Comparison of ENCODE assay signal across 22 cellular contexts in the genomic region with DNA sequence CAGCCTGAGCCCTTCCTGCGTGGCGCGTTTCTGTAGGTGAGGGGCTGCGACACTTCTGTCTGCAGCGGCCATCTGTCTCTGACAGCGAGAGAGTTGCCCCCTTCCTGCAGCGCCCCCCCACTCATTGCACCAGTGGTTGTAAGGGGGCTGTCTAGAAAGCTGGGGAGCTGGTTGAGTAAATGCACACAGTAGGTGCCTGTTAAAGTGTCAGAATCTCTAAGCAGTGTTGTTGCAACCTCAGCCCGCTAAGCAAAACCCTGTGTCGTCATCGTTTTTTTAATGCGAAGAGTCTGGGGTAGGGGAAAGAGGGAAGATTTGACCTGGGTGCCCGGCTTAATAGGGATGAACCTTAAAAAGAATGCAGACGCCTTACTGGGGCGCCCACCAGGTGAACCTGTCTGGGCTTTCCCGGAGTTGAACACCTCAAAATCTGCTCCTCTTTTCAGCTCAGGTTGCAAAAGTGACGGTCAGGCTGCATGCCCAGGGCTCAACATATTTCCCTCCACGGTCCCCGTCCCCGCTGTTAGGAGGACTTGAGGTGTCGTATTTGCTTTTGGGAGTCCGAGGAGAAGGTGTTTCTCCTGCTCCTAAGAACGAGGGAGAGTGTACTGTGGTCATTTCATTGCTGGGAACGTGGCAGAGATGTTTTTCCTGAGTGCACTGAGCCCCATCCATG. TPM values are rescaled to one million over a fixed set of nuclear protein-coding genes. Genes with fewer than 3 reads are reported as not detected.
DNase-seq lines count a peak whose midpoint lies in the region; TF ChIP-seq lines count a peak whose summit lies in the region.
"Had no signal": no experiment of that assay in that cellular context is flagged by ENCODE, and none has a peak within 500 bp of the region (broad histone marks: within the 10 kb centered on the region; RNA-seq: fewer than 3 reads in every experiment).

No MANE protein-coding gene starts in this region.

- H3K27me3 Mint-ChIP-seq in H9 (ENCODE audit: low read depth) (peaks cover 84% of the 10 kb centered on the region), brain (peaks cover 74% of the 10 kb centered on the region)

- H3K14ac ChIP-seq in H9 (ENCODE audit: insufficient read depth, low read length): no peak overlapping the region

- H3K18ac ChIP-seq in H9 (ENCODE audit: insufficient read length, low read depth, low read length): no peak overlapping the region

- no peak overlapping the region for H3T11ph ChIP-seq in H9 (ENCODE audit: low read length)

- no peak overlapping the region for H3K4ac ChIP-seq in H9 (ENCODE audit: low read depth, low read length)

- no peak overlapping the region for H2AK5ac ChIP-seq in H9 (ENCODE audit: insufficient read length, low read length)

- peak overlapping the region; percentile 58 to 82 for H3K4me3 Mint-ChIP-seq in H9
- H3K4me3 Mint-ChIP-seq in brain: peak overlapping the region; percentile 63 to 92 (median 86)
- H3K4me3 Mint-ChIP-seq: HFFc6; stimulated activated naive CD8-positive, alpha-beta T cell treated with anti-CD3 and anti-CD28 coated beads, Interleukin-15, Interleukin-2, amounts not matched to agents 100 ng/mL and 50 ng/mL, for 24 hours; T-helper 2 cell treated with Interferon-gamma antibody and Interleukin-4, amounts not matched to agents 5 μg/mL and 100 μg/mL, for 36 hours had no signal

- no peak overlapping the region for H2BK120ac ChIP-seq in H9 (ENCODE audit: low read depth, low read length, poor library complexity, severe bottlenecking)

- peaks cover 0 to 4% (median 0%) of the 10 kb centered on the region in 3 experiments; a peak in 3 of 7 replicates for H3K36me3 Mint-ChIP-seq in H9 (ENCODE audit: insufficient read depth in 1 of 3, low read depth in 3 of 3)
- peaks cover 14% of the 10 kb centered on the region for H3K36me3 Mint-ChIP-seq in brain

- DNase-seq in H9: no peak
- DNase-seq in osteoblast (ENCODE audit: insufficient read length, low spot score, missing footprints): peak; percentile 66
- DNase-seq in Ammon's horn (ENCODE audit: low spot score): no peak
- no peak for DNase-seq in uterus
- no peak for DNase-seq in DMS53 treated with DMSO at 0.1 percent for 48 hours (lab: John Stamatoyannopoulos, UW; ENCODE audit: unreplicated experiment)
- DNase-seq: activated CD4-positive, alpha-beta T cell treated with anti-CD3 and anti-CD28 coated beads for 4 hours; activated gamma-delta T cell; activated T-cell treated with anti-CD3 and anti-CD28 coated beads for 4 hours; HFFc6; kidney glomerular epithelial cell; NCI-H1092; NCI-H187; nucleus accumbens; SHP77; tibial artery had no signal

- no peaks in the 10 kb centered on the region for H3K9me3 ChIP-seq in H9 (ENCODE audit: control insufficient read depth, low read depth, low read length)
- H3K9me3 ChIP-seq in iPS-18c (ENCODE audit: control insufficient read depth, insufficient read depth, low read length): peaks cover 2% of the 10 kb centered on the region
- H3K9me3 ChIP-seq in osteoblast (ENCODE audit: low read depth, low read length): no peaks in the 10 kb centered on the region
- H3K9me3 ChIP-seq in uterus: no peaks in the 10 kb centered on the region
- H3K9me3 ChIP-seq: tibial artery had no signal

- H3K4me3 ChIP-seq in iPS-18c (ENCODE audit: insufficient read depth, low read depth, low read length) (peak overlapping the region; percentile 58), osteoblast (ENCODE audit: insufficient read depth, low read length) (no peak overlapping the region), uterus (peak overlapping the region in 1 of 2 donors; percentile 14)
- H3K4me3 ChIP-seq: BLaER1 treated with 17β-estradiol and CSF1 and Interleukin-3, amounts not matched to agents 10 nM and 100 nM; tibial artery had no signal

- no peaks in the 10 kb centered on the region for H3K36me3 ChIP-seq in osteoblast (ENCODE audit: insufficient read depth, low read length)
- H3K36me3 ChIP-seq in uterus: no peaks in the 10 kb centered on the region
- H3K36me3 ChIP-seq: BLaER1 treated with 17β-estradiol and CSF1 and Interleukin-3, amounts not matched to agents 10 nM and 100 nM; tibial artery had no signal

- H3K27me3 ChIP-seq in H9 (ENCODE audit: insufficient read depth, low read length): peaks cover 24% of the 10 kb centered on the region; the same call in 1 of the 2 replicates
- peaks cover 66% of the 10 kb centered on the region for H3K27me3 ChIP-seq in osteoblast (ENCODE audit: insufficient read depth, low read length)
- H3K27me3 ChIP-seq in uterus: peaks cover 0 to 16% of the 10 kb centered on the region in 2 donors

- H3K4me1 ChIP-seq in H9 (ENCODE audit: insufficient read depth, low read length) (no peaks in the 10 kb centered on the region), osteoblast (ENCODE audit: insufficient read depth, low read length) (no peaks in the 10 kb centered on the region), uterus (no peaks in the 10 kb centered on the region)
- H3K4me1 ChIP-seq: tibial artery had no signal

- H3K27ac ChIP-seq in H9 (ENCODE audit: insufficient read length, low read depth, low read length) (no peak overlapping the region), osteoblast (ENCODE audit: low read depth, low read length) (no peak overlapping the region), uterus (no peak overlapping the region)
- H3K27ac ChIP-seq: BLaER1 treated with 17β-estradiol and CSF1 and Interleukin-3, amounts not matched to agents 10 nM and 100 nM; tibial artery had no signal

- TF ChIP-seq CTCF in H9 (conservative IDR thresholded peaks at IDR 0.05): no peak
- no peak for TF ChIP-seq CTCF in brain (conservative IDR thresholded peaks at IDR 0.05)
- TF ChIP-seq CTCF in osteoblast (IDR thresholded peaks at IDR 0.05; ENCODE audit: extremely low read depth, low read depth, low read length): no peak
- TF ChIP-seq CTCF in uterus (IDR thresholded peaks at IDR 0.05): no peak

- intact Hi-C loops in uterus (cut with DNase I; ENCODE audit: low total_unique reads): no loop called here

- H4K5ac ChIP-seq in H9 (ENCODE audit: insufficient read length, low read depth, low read length): no peak overlapping the region

- peaks cover 8% of the 10 kb centered on the region for H3K23me2 ChIP-seq in H9 (ENCODE audit: insufficient read length, low read depth, low read length, poor library complexity, severe bottlenecking)

- H3K4me1 Mint-ChIP-seq in H9: peaks cover 9 to 61% of the 10 kb centered on the region in 2 experiments
- H3K4me1 Mint-ChIP-seq in brain: peaks cover 85% of the 10 kb centered on the region

- no CpG with 5 or more reads among the region's 23 CpGs for WGBS in H9 (ENCODE audit: extremely low coverage, insufficient read length, low lambda C conversion rate)

- H3K9ac ChIP-seq in H9 (ENCODE audit: extremely low read depth, insufficient read length, low read length): no peak overlapping the region
- H3K9ac ChIP-seq: BLaER1 treated with 17β-estradiol and CSF1 and Interleukin-3, amounts not matched to agents 10 nM and 100 nM had no signal

- H4K91ac ChIP-seq in H9 (ENCODE audit: insufficient read length, low read depth, low read length): no peak overlapping the region

- peak overlapping the region; percentile 44 for H3K4me2 ChIP-seq in H9 (ENCODE audit: insufficient read depth, insufficient read length, low read length)
- no peak overlapping the region for H3K4me2 ChIP-seq in osteoblast (ENCODE audit: insufficient read depth, low read length)

- H3K27ac Mint-ChIP-seq in H9: no peak overlapping the region
- peak overlapping the region in 3 of 5 experiments; percentile 84 to 93 (median 90) for H3K27ac Mint-ChIP-seq in brain
- H3K27ac Mint-ChIP-seq: HFFc6; stimulated activated naive CD8-positive, alpha-beta T cell treated with anti-CD3 and anti-CD28 coated beads, Interleukin-15, Interleukin-2, amounts not matched to agents 100 ng/mL and 50 ng/mL, for 24 hours; T-helper 2 cell treated with Interferon-gamma antibody and Interleukin-4, amounts not matched to agents 5 μg/mL and 100 μg/mL, for 36 hours had no signal

- H3K79me2 ChIP-seq in H9 (ENCODE audit: insufficient read depth, low read length): no peaks in the 10 kb centered on the region
- no peaks in the 10 kb centered on the region for H3K79me2 ChIP-seq in osteoblast (ENCODE audit: insufficient read depth, low read length)

- no peak overlapping the region for H2BK20ac ChIP-seq in H9 (ENCODE audit: low read depth, low read length, poor library complexity, severe bottlenecking)

- H3K79me1 ChIP-seq in H9 (ENCODE audit: insufficient read depth, low read depth, low read length, poor library complexity, severe bottlenecking): no peaks in the 10 kb centered on the region

- H2BK5ac ChIP-seq in H9 (ENCODE audit: insufficient read length, low read length): no peak overlapping the region

- H3K23ac ChIP-seq in H9 (ENCODE audit: insufficient read length, low read depth, low read length): no peak overlapping the region

- H4K20me1 ChIP-seq in H9 (ENCODE audit: control insufficient read depth, insufficient read depth, insufficient read length) (no peaks in the 10 kb centered on the region), osteoblast (ENCODE audit: insufficient read depth, low read length) (no peaks in the 10 kb centered on the region)

- H3K9me3 Mint-ChIP-seq in H9: peaks cover 5 to 8% of the 10 kb centered on the region in 2 experiments
- H3K9me3 Mint-ChIP-seq in brain: peaks cover 0 to 9% (median 8%) of the 10 kb centered on the region in 5 experiments
- H3K9me3 Mint-ChIP-seq: HFFc6; stimulated activated naive CD8-positive, alpha-beta T cell treated with anti-CD3 and anti-CD28 coated beads, Interleukin-15, Interleukin-2, amounts not matched to agents 100 ng/mL and 50 ng/mL, for 24 hours; T-helper 2 cell treated with Interferon-gamma antibody and Interleukin-4, amounts not matched to agents 5 μg/mL and 100 μg/mL, for 36 hours had no signal

- H2BK15ac ChIP-seq in H9 (ENCODE audit: low read depth, low read length): no peak overlapping the region

- H2AFZ ChIP-seq in H9 (ENCODE audit: low read length): no peak overlapping the region
- H2AFZ ChIP-seq in osteoblast (ENCODE audit: low read length): no peak overlapping the region

- no peak overlapping the region for H2BK12ac ChIP-seq in H9 (ENCODE audit: insufficient read length, low read depth, low read length)

- H4K8ac ChIP-seq in H9 (replicated peaks; ENCODE audit: insufficient read length, low read depth, low read length): no peak overlapping the region

- TF ChIP-seq POLR2A in uterus (IDR thresholded peaks at IDR 0.05): no peak

- H3K56ac ChIP-seq in H9 (ENCODE audit: insufficient read length, low read depth, low read length): no peak overlapping the region

RNA-seq across cellular contexts. Expression of gene DLK1, which starts 1.0 kb away (rescaled TPM):
- total RNA-seq in H9 (2021) (2.8 and 3.2 TPM in 2 replicates), osteoblast (not detected in 2 replicates), uterus (10 to 100 TPM in 1 of 4 donors, 1 to 10 TPM in 1, not detected in 2; 2.2 to 41.1 TPM)
- 233 TPM for polyA plus RNA-seq in brain (ENCODE audit: insufficient read depth, low read depth, low replicate concordance)
- total RNA-seq: dermis microvascular lymphatic vessel endothelial cell, HFFc6, pulmonary artery endothelial cell had no signal

Comparison
In these comparisons a context has a peak if more than half of its experiments do, and no peak if none do; other contexts are left out.
1. H3K27ac Mint-ChIP-seq: peak in brain (3 of 5); none in H9 (0 of 3).